ENCODE assay signal across 26 cellular contexts in the genomic region with DNA sequence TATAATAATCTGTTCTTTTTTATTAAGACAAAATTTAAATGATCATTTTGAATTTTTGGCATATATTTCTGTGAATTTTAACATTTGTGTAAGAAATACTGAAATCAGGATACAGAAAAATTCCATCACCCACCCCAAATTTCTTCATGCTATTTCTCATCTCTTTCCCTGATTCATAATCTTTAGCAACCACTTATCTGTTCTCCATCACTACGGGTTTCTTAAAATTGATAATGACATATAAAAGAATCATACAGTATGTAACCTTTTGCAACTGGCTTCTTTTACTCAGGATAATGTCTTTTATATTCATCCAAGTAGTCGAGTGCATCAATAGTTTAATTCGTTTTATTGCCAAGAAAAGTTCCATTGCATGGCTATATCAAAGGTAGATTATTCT.
"Had no signal": no experiment of that assay in that cellular context is flagged by ENCODE, and none has a peak within 500 bp of the region (broad histone marks: within the 10 kb centered on the region; RNA-seq: fewer than 3 reads in every experiment).

No MANE protein-coding gene starts in this region.

- DNase-seq: stimulated activated CD4-positive, alpha-beta T cell treated with anti-CD3 and anti-CD28 coated beads, Interleukin-2, amount 100 ng/mL, for 48 hours; stimulated activated CD4-positive, alpha-beta T cell treated with anti-CD3 and anti-CD28 coated beads, Interleukin-4, amount 100 ng/mL, for 1 hour; stimulated activated CD4-positive, alpha-beta T cell treated with anti-CD3 and anti-CD28 coated beads, Interleukin-4, amount 100 ng/mL, for 24 hours; stimulated activated CD4-positive, alpha-beta T cell treated with anti-CD3 and anti-CD28 coated beads, Interleukin-4, amount 100 ng/mL, for 4 hours; stimulated activated CD8-positive, alpha-beta memory T cell treated with anti-CD3 and anti-CD28 coated beads, Interleukin-4, amount 100 ng/mL, for 48 hours; stimulated activated naive B cell treated with anti-CD40 and anti-IgM and Interleukin-4, amounts not matched to agents 10 μg/mL and 1 μg/mL and 100 μg/mL, for 72 hours; stimulated activated naive CD4-positive, alpha-beta T cell; stimulated activated naive CD4-positive, alpha-beta T cell treated with Interleukin-2 at 50 U/mL for 16 hours; stimulated activated naive CD8-positive, alpha-beta T cell treated with anti-CD3 and anti-CD28 coated beads, Interleukin-15, amount 100 ng/mL, for 72 hours; stimulated activated naive CD8-positive, alpha-beta T cell treated with anti-CD3 and anti-CD28 coated beads, Interleukin-15, Interleukin-2, amounts not matched to agents 100 U/mL and 50 U/mL, for 24 hours; stomach; substantia nigra; testis; thyroid gland; tibial artery; transverse colon; trophoblast cell; upper lobe of right lung; uterus had no signal

- H3K9me3 ChIP-seq: stomach, suprapubic skin, testis, thoracic aorta, thyroid gland, tibial artery, tibial nerve, transverse colon, upper lobe of left lung, upper lobe of right lung, uterus, vagina had no signal

- ATAC-seq: stimulated activated effector memory CD8-positive, alpha-beta T cell treated with anti-CD3 and anti-CD28 coated beads, Interleukin-12 subunit alpha, Interleukin-12 subunit beta, amount 100 ng/mL, for 72 hours; stimulated activated memory B cell treated with anti-CD40 and anti-IgM and Interleukin-4, amounts not matched to agents 10 μg/mL and 1 μg/mL and 100 μg/mL, for 72 hours; stimulated activated naive B cell treated with anti-CD40 and anti-IgM and Interleukin-4, amounts not matched to agents 10 μg/mL and 1 μg/mL and 100 μg/mL, for 72 hours; stimulated activated naive CD8-positive, alpha-beta T cell treated with anti-CD3 and anti-CD28 coated beads, Interleukin-15, amount 100 ng/mL, for 72 hours; stimulated activated naive CD8-positive, alpha-beta T cell treated with anti-CD3 and anti-CD28 coated beads, Interleukin-15, Interleukin-2, amounts not matched to agents 100 U/mL and 50 U/mL, for 24 hours; upper lobe of right lung had no signal

- H3K4me1 ChIP-seq: suprapubic skin, testis, thyroid gland, tibial artery, tibial nerve, transverse colon, upper lobe of right lung, uterus, vagina had no signal

- H3K27me3 ChIP-seq: stomach, suprapubic skin, testis, thyroid gland, tibial artery, tibial nerve, transverse colon, upper lobe of left lung, upper lobe of right lung, uterus, vagina had no signal

- H3K4me3 ChIP-seq: stomach, suprapubic skin, testis, thoracic aorta, thyroid gland, tibial artery, tibial nerve, transverse colon, upper lobe of left lung, upper lobe of right lung, uterus, vagina had no signal

- H3K36me3 ChIP-seq: stomach, suprapubic skin, thoracic aorta, thyroid gland, tibial artery, tibial nerve, transverse colon, upper lobe of left lung, upper lobe of right lung, uterus, vagina had no signal

- H3K27ac ChIP-seq: stomach, suprapubic skin, testis, thoracic aorta, thyroid gland, tibial artery, tibial nerve, transverse colon, upper lobe of left lung, upper lobe of right lung, uterus, vagina had no signal
